Comparison of ENCODE assay signal across 1 cellular context in the genomic region with DNA sequence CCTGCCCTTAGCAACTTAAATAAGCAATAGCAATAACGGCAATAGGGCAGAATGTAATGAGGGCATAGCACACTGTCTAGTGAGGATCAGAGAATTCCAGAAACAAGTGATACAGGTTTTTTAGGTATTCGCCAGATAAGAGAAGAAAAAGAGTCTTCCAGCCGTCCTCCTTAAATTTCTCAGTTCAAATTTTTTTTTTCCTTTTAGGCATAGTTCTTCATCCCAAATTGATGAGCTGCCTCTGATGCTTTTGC.
TF ChIP-seq lines count a peak whose summit lies in the region.

No MANE protein-coding gene starts in this region.

TF ChIP-seq in A549, 52 proteins besides CTCF, POLR2A, EP300 and RAD21:
- TF ChIP-seq, protein P1, sequence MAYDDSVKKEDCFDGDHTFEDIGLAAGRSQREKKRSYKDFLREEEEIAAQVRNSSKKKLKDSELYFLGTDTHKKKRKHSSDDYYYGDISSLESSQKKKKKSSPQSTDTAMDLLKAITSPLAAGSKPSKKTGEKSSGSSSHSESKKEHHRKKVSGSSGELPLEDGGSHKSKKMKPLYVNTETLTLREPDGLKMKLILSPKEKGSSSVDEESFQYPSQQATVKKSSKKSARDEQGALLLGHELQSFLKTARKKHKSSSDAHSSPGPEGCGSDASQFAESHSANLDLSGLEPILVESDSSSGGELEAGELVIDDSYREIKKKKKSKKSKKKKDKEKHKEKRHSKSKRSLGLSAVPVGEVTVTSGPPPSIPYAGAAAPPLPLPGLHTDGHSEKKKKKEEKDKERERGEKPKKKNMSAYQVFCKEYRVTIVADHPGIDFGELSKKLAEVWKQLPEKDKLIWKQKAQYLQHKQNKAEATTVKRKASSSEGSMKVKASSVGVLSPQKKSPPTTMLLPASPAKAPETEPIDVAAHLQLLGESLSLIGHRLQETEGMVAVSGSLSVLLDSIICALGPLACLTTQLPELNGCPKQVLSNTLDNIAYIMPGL (CRISPR knock-in tag; IDR thresholded peaks at IDR 0.05; ENCODE audit: borderline replicate concordance), result no peak
- no peak for TF ChIP-seq POLR2AphosphoS2 (conservative IDR thresholded peaks at IDR 0.05; ENCODE audit: low read length)
- no peak for TF ChIP-seq TP53 (CRISPR knock-in tag; IDR thresholded peaks at IDR 0.05)
- TF ChIP-seq, protein P2, sequence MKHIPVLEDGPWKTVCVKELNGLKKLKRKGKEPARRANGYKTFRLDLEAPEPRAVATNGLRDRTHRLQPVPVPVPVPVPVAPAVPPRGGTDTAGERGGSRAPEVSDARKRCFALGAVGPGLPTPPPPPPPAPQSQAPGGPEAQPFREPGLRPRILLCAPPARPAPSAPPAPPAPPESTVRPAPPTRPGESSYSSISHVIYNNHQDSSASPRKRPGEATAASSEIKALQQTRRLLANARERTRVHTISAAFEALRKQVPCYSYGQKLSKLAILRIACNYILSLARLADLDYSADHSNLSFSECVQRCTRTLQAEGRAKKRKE (CRISPR knock-in tag; IDR thresholded peaks at IDR 0.05; ENCODE audit: low read depth), result no peak
- TF ChIP-seq HOXB5 (CRISPR knock-in tag; IDR thresholded peaks at IDR 0.05), result no peak
- no peak for TF ChIP-seq BHLHE40 (IDR thresholded peaks at IDR 0.05; ENCODE audit: low read depth, low read length)
- no peak for TF ChIP-seq KDM1A (IDR thresholded peaks at IDR 0.05; ENCODE audit: low read depth)
